In genomic region chr5:37991903-37992299, GRCh38 we compare ENCODE assay signal across 18 cellular contexts.
DNase-seq lines count a peak whose midpoint lies in the region; ATAC-seq and TF ChIP-seq lines count a peak whose summit lies in the region.
"Had no signal": no experiment of that assay in that cellular context is flagged by ENCODE, and none has a peak within 500 bp of the region (broad histone marks: within the 10 kb centered on the region; RNA-seq: fewer than 3 reads in every experiment).

No MANE protein-coding gene starts in this region.

- no peak overlapping the region for H2BK12ac ChIP-seq in neuronal stem cell (ENCODE audit: low read length)

- H2AFZ ChIP-seq in neuronal stem cell (ENCODE audit: low read length): peak overlapping the region; percentile 51

- H3K56ac ChIP-seq in mesendoderm (ENCODE audit: low read length): peak overlapping the region; percentile 29

- 59 to 77% (median 70%) methylated on average over 4 of the region's 4 CpGs for WGBS in heart left ventricle, 4 donors
- no CpG with 5 or more reads among the region's 4 CpGs for WGBS in mesendoderm (ENCODE audit: extremely low coverage, insufficient coverage, low lambda C conversion rate)
- no CpG with 5 or more reads among the region's 4 CpGs for WGBS in neuronal stem cell (ENCODE audit: extremely low coverage in 2 of 2, insufficient read length in 2 of 2, insufficient replicate concordance in 1 of 2), 2 donors

- H3K14ac ChIP-seq in neuronal stem cell (ENCODE audit: low read length): no peak overlapping the region

- H2BK15ac ChIP-seq in mesendoderm (replicated peaks; ENCODE audit: low read depth) (no peak overlapping the region), neuronal stem cell (ENCODE audit: low read length) (no peak overlapping the region)

- H3K36me3 ChIP-seq in left ventricle myocardium inferior (no peaks in the 10 kb centered on the region), heart left ventricle (no peaks in the 10 kb centered on the region), mesendoderm (ENCODE audit: control insufficient read depth, insufficient read depth, low read length) (no peaks in the 10 kb centered on the region), neuronal stem cell (replicated peaks in 1 of 2; ENCODE audit: control insufficient read depth in 2 of 2, insufficient read depth in 2 of 2, low read length in 2 of 2) (no peaks in the 10 kb centered on the region)
- H3K36me3 ChIP-seq: BLaER1 treated with 17β-estradiol and CSF1 and Interleukin-3, amounts not matched to agents 10 nM and 100 nM had no signal

- peaks cover 41% of the 10 kb centered on the region for H3K4me1 ChIP-seq in left ventricle myocardium inferior
- H3K4me1 ChIP-seq in heart left ventricle: peaks cover 0 to 25% (median 10%) of the 10 kb centered on the region in 12 donors
- H3K4me1 ChIP-seq in mesendoderm (ENCODE audit: control insufficient read depth, low read depth, low read length): peaks cover 7% of the 10 kb centered on the region
- peaks cover 2 to 3% of the 10 kb centered on the region in 2 donors for H3K4me1 ChIP-seq in neuronal stem cell (ENCODE audit: control insufficient read depth in 2 of 2, insufficient read depth in 1 of 2, low read depth in 1 of 2, low read length in 2 of 2)
- H3K4me1 ChIP-seq: BLaER1 treated with 17β-estradiol and CSF1 and Interleukin-3, amounts not matched to agents 10 nM and 100 nM had no signal

- no peak for TF ChIP-seq POLR2A in heart left ventricle (IDR thresholded peaks at IDR 0.05)

- H4K8ac ChIP-seq in mesendoderm (ENCODE audit: low read depth, low read length) (no peak overlapping the region), neuronal stem cell (ENCODE audit: low read depth, low read length) (no peak overlapping the region)

- H3K18ac ChIP-seq in mesendoderm (ENCODE audit: low read length) (no peak overlapping the region), neuronal stem cell (ENCODE audit: low read length) (no peak overlapping the region)

- H3K27me3 ChIP-seq in left ventricle myocardium inferior (ENCODE audit: low read depth) (no peaks in the 10 kb centered on the region), heart left ventricle (no peaks in the 10 kb centered on the region), mesendoderm (ENCODE audit: insufficient read depth, low read length, poor library complexity) (no peaks in the 10 kb centered on the region), neuronal stem cell (ENCODE audit: control insufficient read depth in 3 of 3, insufficient read depth in 3 of 3, low read depth in 1 of 3, low read length in 3 of 3) (no peaks in the 10 kb centered on the region)
- H3K27me3 ChIP-seq: BLaER1 treated with 17β-estradiol and CSF1 and Interleukin-3, amounts not matched to agents 10 nM and 100 nM had no signal

- H4K91ac ChIP-seq in neuronal stem cell (ENCODE audit: low read depth, low read length, poor library complexity): no peak overlapping the region

- H4K5ac ChIP-seq in mesendoderm (ENCODE audit: low read length): no peak overlapping the region

- H3K27ac ChIP-seq in left ventricle myocardium inferior (replicated peaks): peak overlapping the region; percentile 21
- peak overlapping the region in 3 of 12 donors; percentile 44 to 50 (median 47) for H3K27ac ChIP-seq in heart left ventricle
- H3K27ac ChIP-seq in mesendoderm (ENCODE audit: low read depth, low read length): no peak overlapping the region
- no peak overlapping the region for H3K27ac ChIP-seq in neuronal stem cell (replicated peaks; ENCODE audit: low read length)
- H3K27ac ChIP-seq: BLaER1 treated with 17β-estradiol and CSF1 and Interleukin-3, amounts not matched to agents 10 nM and 100 nM; HL-60 had no signal

- H3K4ac ChIP-seq in mesendoderm (ENCODE audit: low read depth, low read length) (no peak overlapping the region), neuronal stem cell (ENCODE audit: low read length) (no peak overlapping the region)

- H3K4me3 ChIP-seq in left ventricle myocardium inferior (no peak overlapping the region), heart left ventricle (no peak overlapping the region), mesendoderm (ENCODE audit: low read length) (no peak overlapping the region), neuronal stem cell (ENCODE audit: low read length in 2 of 2) (no peak overlapping the region)
- H3K4me3 ChIP-seq: BLaER1 treated with 17β-estradiol and CSF1 and Interleukin-3, amounts not matched to agents 10 nM and 100 nM had no signal

- H2BK5ac ChIP-seq in mesendoderm (ENCODE audit: low read length) (no peak overlapping the region), neuronal stem cell (ENCODE audit: low read length) (no peak overlapping the region)

- no peak overlapping the region for H3K23ac ChIP-seq in mesendoderm (ENCODE audit: low read length)
- no peak overlapping the region for H3K23ac ChIP-seq in neuronal stem cell (ENCODE audit: low read depth, low read length, poor library complexity)

- no peaks in the 10 kb centered on the region for H3K9me3 ChIP-seq in left ventricle myocardium inferior (replicated peaks)
- H3K9me3 ChIP-seq in heart left ventricle: no peaks in the 10 kb centered on the region
- H3K9me3 ChIP-seq in neuronal stem cell (replicated peaks in 1 of 2; ENCODE audit: control insufficient read depth in 2 of 2, insufficient read depth in 1 of 2, low read depth in 1 of 2, low read length in 2 of 2): no peaks in the 10 kb centered on the region
- H3K9me3 ChIP-seq: BLaER1 treated with 17β-estradiol and CSF1 and Interleukin-3, amounts not matched to agents 10 nM and 100 nM had no signal

- ATAC-seq in heart left ventricle: no peak
- ATAC-seq in GM19397 (IDR thresholded peaks at IDR 0.05; ENCODE audit: unreplicated experiment): no peak
- no peak for ATAC-seq in HG03571 (IDR thresholded peaks at IDR 0.05; ENCODE audit: unreplicated experiment)
- ATAC-seq: HCT116 had no signal

- H3K79me1 ChIP-seq in mesendoderm (ENCODE audit: low read length) (no peaks in the 10 kb centered on the region), neuronal stem cell (ENCODE audit: low read depth, low read length) (no peaks in the 10 kb centered on the region)

- H3K4me2 ChIP-seq in mesendoderm (ENCODE audit: low read length): no peak overlapping the region
- H3K4me2 ChIP-seq in neuronal stem cell (ENCODE audit: insufficient read depth, low read length, poor library complexity, severe bottlenecking): no peak overlapping the region
- H3K4me2 ChIP-seq: BLaER1 treated with 17β-estradiol and CSF1 and Interleukin-3, amounts not matched to agents 10 nM and 100 nM had no signal

- H3K9ac ChIP-seq in mesendoderm (ENCODE audit: low read length) (no peak overlapping the region), neuronal stem cell (ENCODE audit: low read depth, low read length, poor library complexity) (no peak overlapping the region)
- H3K9ac ChIP-seq: BLaER1 treated with 17β-estradiol and CSF1 and Interleukin-3, amounts not matched to agents 10 nM and 100 nM had no signal

- intact Hi-C loops in left ventricle myocardium inferior (cut with micrococcal nuclease): no loop called here
- intact Hi-C loops in heart left ventricle (cut with DNase I): no loop called here

- H2BK120ac ChIP-seq in mesendoderm (ENCODE audit: low read depth, low read length): no peak overlapping the region
- H2BK120ac ChIP-seq in neuronal stem cell (ENCODE audit: low read depth, low read length): no peak overlapping the region

- TF ChIP-seq CTCF in left ventricle myocardium inferior (IDR thresholded peaks at IDR 0.05; ENCODE audit: borderline replicate concordance) (no peak), heart left ventricle (IDR thresholded peaks at IDR 0.05) (no peak)

- no peaks in the 10 kb centered on the region for H3K79me2 ChIP-seq in mesendoderm (ENCODE audit: control insufficient read depth, insufficient read depth, low read length)

- no peak overlapping the region for H2AK5ac ChIP-seq in mesendoderm (ENCODE audit: low read length)
- no peak overlapping the region for H2AK5ac ChIP-seq in neuronal stem cell (ENCODE audit: low read depth, low read length)

- DNase-seq in left ventricle myocardium inferior: no peak
- DNase-seq in heart left ventricle: no peak
- no peak for DNase-seq in mesendoderm
- no peak for DNase-seq in neuronal stem cell (ENCODE audit: low spot score)
- no peak for DNase-seq in SW480 (ENCODE audit: low spot score)
- DNase-seq: ACHN; Calu3; CD4-positive, alpha-beta T cell; DMS 273 treated with DMSO at 0.1 percent for 48 hours; DMS79 treated with DMSO at 0.1 percent for 48 hours; EL; IMR-90; KBM-7 had no signal
